In genomic region chr22:41578114-41578513, GRCh38 we compare ENCODE assay signal across 1 cellular context.
TF ChIP-seq lines count a peak whose summit lies in the region.

No MANE protein-coding gene starts in this region.

TF ChIP-seq in H1, 55 proteins besides CTCF, POLR2A, EP300 and RAD21:
- TF ChIP-seq ATF3 (IDR thresholded peaks at IDR 0.05; ENCODE audit: insufficient read depth, low read depth, low read length) (no peak), TBP (IDR thresholded peaks at IDR 0.05; ENCODE audit: low read depth, low read length) (no peak), BCL11A (IDR thresholded peaks at IDR 0.05; ENCODE audit: low read depth in 2 of 2, low read length in 2 of 2) (no peak), HDAC6 (IDR thresholded peaks at IDR 0.05; ENCODE audit: low read depth, low read length) (no peak), GTF2F1 (IDR thresholded peaks at IDR 0.05; ENCODE audit: borderline replicate concordance, low read depth, low read length) (no peak), SP2 (IDR thresholded peaks at IDR 0.05; ENCODE audit: low read length) (no peak), SIRT6 (IDR thresholded peaks at IDR 0.05; ENCODE audit: low read length) (no peak), KDM4A (IDR thresholded peaks at IDR 0.05; ENCODE audit: low read depth, low read length, severe bottlenecking) (no peak), HDAC2 (IDR thresholded peaks at IDR 0.05; ENCODE audit: borderline replicate concordance in 1 of 2, low read depth in 2 of 2, low read length in 2 of 2) (no peak), BRCA1 (IDR thresholded peaks at IDR 0.05; ENCODE audit: low read depth, low read length) (no peak), MAX (IDR thresholded peaks at IDR 0.05) (no peak), NRF1 (IDR thresholded peaks at IDR 0.05; ENCODE audit: low read depth, low read length) (no peak), FOSL1 (IDR thresholded peaks at IDR 0.05; ENCODE audit: insufficient read depth, low read depth, low read length) (no peak), ZNF274 (IDR thresholded peaks at IDR 0.05; ENCODE audit: borderline replicate concordance, extremely low read depth, low read length) (no peak), USF2 (IDR thresholded peaks at IDR 0.05; ENCODE audit: low read length) (no peak)
